In the genomic region with DNA sequence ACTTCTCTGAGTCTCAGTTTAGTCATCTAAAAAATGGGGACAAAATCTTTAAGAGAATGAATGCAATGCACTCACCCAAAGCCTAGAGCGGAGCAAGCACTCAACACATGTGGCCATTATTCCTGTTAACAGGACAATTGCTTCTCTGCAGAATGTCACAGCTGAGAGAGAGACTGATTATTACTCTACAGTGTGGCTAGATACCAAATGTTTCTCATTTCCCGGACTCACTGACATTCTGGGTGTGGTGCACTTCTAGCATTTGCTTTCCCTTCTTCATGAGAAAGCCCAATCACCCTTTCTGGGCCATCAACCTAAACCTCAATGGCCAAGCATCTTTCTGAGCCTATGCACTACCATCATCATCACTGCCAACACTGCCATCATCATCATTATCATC, we compare ENCODE assay signal across 25 cellular contexts.
"Had no signal": no experiment of that assay in that cellular context is flagged by ENCODE, and none has a peak within 500 bp of the region (broad histone marks: within the 10 kb centered on the region; RNA-seq: fewer than 3 reads in every experiment).

No MANE protein-coding gene starts in this region.

- H3K9me3 ChIP-seq: adrenal gland, ascending aorta, breast epithelium, gastrocnemius medialis, heart left ventricle had no signal

- H3K27ac ChIP-seq: adrenal gland, ascending aorta, breast epithelium, coronary artery, dorsolateral prefrontal cortex, foreskin keratinocyte, gastrocnemius medialis, heart left ventricle had no signal

- H3K4me3 ChIP-seq: adrenal gland, ascending aorta, breast epithelium, coronary artery, dorsolateral prefrontal cortex, gastrocnemius medialis, heart left ventricle had no signal

- H3K27me3 ChIP-seq: adrenal gland, ascending aorta, breast epithelium, foreskin keratinocyte, gastrocnemius medialis, heart left ventricle had no signal

- DNase-seq: activated CD4-positive, alpha-beta memory T cell treated with anti-CD3 and anti-CD28 coated beads for 36 hours; activated CD4-positive, alpha-beta T cell treated with anti-CD3 and anti-CD28 coated beads for 36 hours; activated CD4-positive, alpha-beta T cell treated with anti-CD3 and anti-CD28 coated beads, Interleukin-2, amount 10 ng/mL, durations not matched to agents 24 days and 14 days; activated CD4-positive, CD25-positive, alpha-beta regulatory T cell; activated CD4-positive, CD25-positive, alpha-beta regulatory T cell treated with anti-CD3 and anti-CD28 coated beads, Interleukin-2, amount 50 U/mL, for 72 hours; activated CD8-positive, alpha-beta memory T cell treated with anti-CD3 and anti-CD28 coated beads, Interleukin-2, amount 10 ng/mL, durations not matched to agents 7 days and 5 days; activated CD8-positive, alpha-beta memory T cell treated with anti-CD3 and anti-CD28 coated beads, Interleukin-2, amount 50 U/mL, for 4 hours; activated CD8-positive, alpha-beta T cell treated with anti-CD3 and anti-CD28 coated beads, Interleukin-2, amount 10 ng/mL, durations not matched to agents 7 days and 5 days; activated effector memory CD4-positive, alpha-beta T cell treated with anti-CD3 and anti-CD28 coated beads, Interleukin-2, amount 50 U/mL, for 16 hours; activated naive CD4-positive, alpha-beta T cell treated with anti-CD3 and anti-CD28 coated beads for 36 hours; activated naive CD8-positive, alpha-beta T cell treated with anti-CD3 and anti-CD28 coated beads for 36 hours; activated naive CD8-positive, alpha-beta T cell treated with anti-CD3 and anti-CD28 coated beads, Interleukin-2, amount 50 U/mL, for 24 hours; activated T-cell treated with anti-CD3 and anti-CD28 coated beads, Interleukin-2, amount 50 U/mL, for 1 hour; activated T-cell treated with anti-CD3 and anti-CD28 coated beads, Interleukin-2, amount 50 U/mL, for 48 hours; adrenal gland; dorsolateral prefrontal cortex; effector memory CD4-positive, alpha-beta T cell; endodermal cell; foreskin keratinocyte; gastrocnemius medialis; glutamatergic neuron; heart left ventricle had no signal

- H3K36me3 ChIP-seq: adrenal gland, ascending aorta, breast epithelium, gastrocnemius medialis, heart left ventricle had no signal

- H3K4me1 ChIP-seq: adrenal gland, ascending aorta, breast epithelium, foreskin keratinocyte, gastrocnemius medialis had no signal
